1 cellular context compared by ENCODE assay signal in the genomic region with DNA sequence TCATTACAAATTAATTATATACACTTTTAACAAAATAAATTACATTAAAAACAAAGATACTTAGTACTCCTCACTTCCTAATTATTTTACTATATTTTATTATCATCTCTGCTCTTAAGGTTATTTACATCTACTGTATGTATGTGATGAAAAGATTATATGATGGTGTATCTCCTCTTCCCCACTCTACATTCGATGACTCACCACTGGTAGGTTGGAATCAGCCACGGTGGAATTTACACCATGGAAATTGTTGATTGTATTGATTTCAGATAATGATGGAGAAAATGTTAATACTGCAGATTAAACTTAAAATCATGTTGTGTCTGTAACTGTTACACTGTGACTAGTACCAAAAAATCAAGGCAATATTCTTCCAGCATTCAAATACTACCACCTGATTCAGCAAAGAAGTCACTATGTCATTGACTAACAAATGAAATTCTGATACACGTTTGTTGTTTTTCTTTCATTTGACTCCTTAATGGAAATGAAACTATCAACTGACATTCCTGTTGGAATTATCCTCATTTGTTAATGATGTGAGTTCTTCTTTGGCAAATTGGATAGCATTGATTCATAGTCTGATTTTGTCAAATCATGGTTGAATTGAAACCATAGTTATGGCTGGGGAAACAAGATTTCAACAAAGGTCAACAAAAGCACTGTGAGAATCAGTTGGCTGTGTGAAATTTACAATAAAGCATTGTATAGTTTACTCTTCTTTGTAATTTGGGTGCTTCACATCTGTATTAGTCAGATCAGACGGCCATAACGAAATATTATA.
TF ChIP-seq lines count a peak whose summit lies in the region.

No MANE protein-coding gene starts in this region.

TF ChIP-seq in K562, 482 proteins besides CTCF, POLR2A, EP300 and RAD21 (continued from another document and continues in another):
- TF ChIP-seq POLR2AphosphoS5 (IDR thresholded peaks at IDR 0.05; ENCODE audit: control insufficient read depth, insufficient read depth, low read depth, low read length), result no peak
- TF ChIP-seq EHMT2 (IDR thresholded peaks at IDR 0.05), result peak; percentile 50; the same call in 1 of the 2 replicates
- TF ChIP-seq HNRNPLL (IDR thresholded peaks at IDR 0.05; ENCODE audit: low read depth, low read length, poor library complexity, severe bottlenecking), result no peak
- TF ChIP-seq BCOR (IDR thresholded peaks at IDR 0.05), result no peak
- TF ChIP-seq PTTG1 (tag; IDR thresholded peaks at IDR 0.05; ENCODE audit: low read depth), result no peak
- no peak for TF ChIP-seq NR2C1 (IDR thresholded peaks at IDR 0.05)
- no peak for TF ChIP-seq NR2C1 (tag; IDR thresholded peaks at IDR 0.05)
- TF ChIP-seq KLF1 (tag; IDR thresholded peaks at IDR 0.05), result no peak
- no peak for TF ChIP-seq FOXJ2 (tag; IDR thresholded peaks at IDR 0.05)
- TF ChIP-seq RFX5 (IDR thresholded peaks at IDR 0.05; ENCODE audit: low read depth, low read length), result no peak
- no peak for TF ChIP-seq NFXL1 (CRISPR knock-in tag; IDR thresholded peaks at IDR 0.05)
- no peak for TF ChIP-seq RHOXF2B (CRISPR knock-in tag; conservative IDR thresholded peaks at IDR 0.05)
- no peak for TF ChIP-seq SNIP1 (IDR thresholded peaks at IDR 0.05; ENCODE audit: low read depth)
- TF ChIP-seq THRAP3 (IDR thresholded peaks at IDR 0.05; ENCODE audit: borderline replicate concordance), result no peak
- TF ChIP-seq RBM17 (IDR thresholded peaks at IDR 0.05; ENCODE audit: borderline replicate concordance, low read depth, low read length), result no peak
- TF ChIP-seq, protein P1, sequence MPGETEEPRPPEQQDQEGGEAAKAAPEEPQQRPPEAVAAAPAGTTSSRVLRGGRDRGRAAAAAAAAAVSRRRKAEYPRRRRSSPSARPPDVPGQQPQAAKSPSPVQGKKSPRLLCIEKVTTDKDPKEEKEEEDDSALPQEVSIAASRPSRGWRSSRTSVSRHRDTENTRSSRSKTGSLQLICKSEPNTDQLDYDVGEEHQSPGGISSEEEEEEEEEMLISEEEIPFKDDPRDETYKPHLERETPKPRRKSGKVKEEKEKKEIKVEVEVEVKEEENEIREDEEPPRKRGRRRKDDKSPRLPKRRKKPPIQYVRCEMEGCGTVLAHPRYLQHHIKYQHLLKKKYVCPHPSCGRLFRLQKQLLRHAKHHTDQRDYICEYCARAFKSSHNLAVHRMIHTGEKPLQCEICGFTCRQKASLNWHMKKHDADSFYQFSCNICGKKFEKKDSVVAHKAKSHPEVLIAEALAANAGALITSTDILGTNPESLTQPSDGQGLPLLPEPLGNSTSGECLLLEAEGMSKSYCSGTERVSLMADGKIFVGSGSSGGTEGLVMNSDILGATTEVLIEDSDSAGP (CRISPR knock-in tag; IDR thresholded peaks at IDR 0.05), result no peak
- TF ChIP-seq XRCC5 (IDR thresholded peaks at IDR 0.05; ENCODE audit: low read depth, low read length), result no peak
- TF ChIP-seq, protein P2, sequence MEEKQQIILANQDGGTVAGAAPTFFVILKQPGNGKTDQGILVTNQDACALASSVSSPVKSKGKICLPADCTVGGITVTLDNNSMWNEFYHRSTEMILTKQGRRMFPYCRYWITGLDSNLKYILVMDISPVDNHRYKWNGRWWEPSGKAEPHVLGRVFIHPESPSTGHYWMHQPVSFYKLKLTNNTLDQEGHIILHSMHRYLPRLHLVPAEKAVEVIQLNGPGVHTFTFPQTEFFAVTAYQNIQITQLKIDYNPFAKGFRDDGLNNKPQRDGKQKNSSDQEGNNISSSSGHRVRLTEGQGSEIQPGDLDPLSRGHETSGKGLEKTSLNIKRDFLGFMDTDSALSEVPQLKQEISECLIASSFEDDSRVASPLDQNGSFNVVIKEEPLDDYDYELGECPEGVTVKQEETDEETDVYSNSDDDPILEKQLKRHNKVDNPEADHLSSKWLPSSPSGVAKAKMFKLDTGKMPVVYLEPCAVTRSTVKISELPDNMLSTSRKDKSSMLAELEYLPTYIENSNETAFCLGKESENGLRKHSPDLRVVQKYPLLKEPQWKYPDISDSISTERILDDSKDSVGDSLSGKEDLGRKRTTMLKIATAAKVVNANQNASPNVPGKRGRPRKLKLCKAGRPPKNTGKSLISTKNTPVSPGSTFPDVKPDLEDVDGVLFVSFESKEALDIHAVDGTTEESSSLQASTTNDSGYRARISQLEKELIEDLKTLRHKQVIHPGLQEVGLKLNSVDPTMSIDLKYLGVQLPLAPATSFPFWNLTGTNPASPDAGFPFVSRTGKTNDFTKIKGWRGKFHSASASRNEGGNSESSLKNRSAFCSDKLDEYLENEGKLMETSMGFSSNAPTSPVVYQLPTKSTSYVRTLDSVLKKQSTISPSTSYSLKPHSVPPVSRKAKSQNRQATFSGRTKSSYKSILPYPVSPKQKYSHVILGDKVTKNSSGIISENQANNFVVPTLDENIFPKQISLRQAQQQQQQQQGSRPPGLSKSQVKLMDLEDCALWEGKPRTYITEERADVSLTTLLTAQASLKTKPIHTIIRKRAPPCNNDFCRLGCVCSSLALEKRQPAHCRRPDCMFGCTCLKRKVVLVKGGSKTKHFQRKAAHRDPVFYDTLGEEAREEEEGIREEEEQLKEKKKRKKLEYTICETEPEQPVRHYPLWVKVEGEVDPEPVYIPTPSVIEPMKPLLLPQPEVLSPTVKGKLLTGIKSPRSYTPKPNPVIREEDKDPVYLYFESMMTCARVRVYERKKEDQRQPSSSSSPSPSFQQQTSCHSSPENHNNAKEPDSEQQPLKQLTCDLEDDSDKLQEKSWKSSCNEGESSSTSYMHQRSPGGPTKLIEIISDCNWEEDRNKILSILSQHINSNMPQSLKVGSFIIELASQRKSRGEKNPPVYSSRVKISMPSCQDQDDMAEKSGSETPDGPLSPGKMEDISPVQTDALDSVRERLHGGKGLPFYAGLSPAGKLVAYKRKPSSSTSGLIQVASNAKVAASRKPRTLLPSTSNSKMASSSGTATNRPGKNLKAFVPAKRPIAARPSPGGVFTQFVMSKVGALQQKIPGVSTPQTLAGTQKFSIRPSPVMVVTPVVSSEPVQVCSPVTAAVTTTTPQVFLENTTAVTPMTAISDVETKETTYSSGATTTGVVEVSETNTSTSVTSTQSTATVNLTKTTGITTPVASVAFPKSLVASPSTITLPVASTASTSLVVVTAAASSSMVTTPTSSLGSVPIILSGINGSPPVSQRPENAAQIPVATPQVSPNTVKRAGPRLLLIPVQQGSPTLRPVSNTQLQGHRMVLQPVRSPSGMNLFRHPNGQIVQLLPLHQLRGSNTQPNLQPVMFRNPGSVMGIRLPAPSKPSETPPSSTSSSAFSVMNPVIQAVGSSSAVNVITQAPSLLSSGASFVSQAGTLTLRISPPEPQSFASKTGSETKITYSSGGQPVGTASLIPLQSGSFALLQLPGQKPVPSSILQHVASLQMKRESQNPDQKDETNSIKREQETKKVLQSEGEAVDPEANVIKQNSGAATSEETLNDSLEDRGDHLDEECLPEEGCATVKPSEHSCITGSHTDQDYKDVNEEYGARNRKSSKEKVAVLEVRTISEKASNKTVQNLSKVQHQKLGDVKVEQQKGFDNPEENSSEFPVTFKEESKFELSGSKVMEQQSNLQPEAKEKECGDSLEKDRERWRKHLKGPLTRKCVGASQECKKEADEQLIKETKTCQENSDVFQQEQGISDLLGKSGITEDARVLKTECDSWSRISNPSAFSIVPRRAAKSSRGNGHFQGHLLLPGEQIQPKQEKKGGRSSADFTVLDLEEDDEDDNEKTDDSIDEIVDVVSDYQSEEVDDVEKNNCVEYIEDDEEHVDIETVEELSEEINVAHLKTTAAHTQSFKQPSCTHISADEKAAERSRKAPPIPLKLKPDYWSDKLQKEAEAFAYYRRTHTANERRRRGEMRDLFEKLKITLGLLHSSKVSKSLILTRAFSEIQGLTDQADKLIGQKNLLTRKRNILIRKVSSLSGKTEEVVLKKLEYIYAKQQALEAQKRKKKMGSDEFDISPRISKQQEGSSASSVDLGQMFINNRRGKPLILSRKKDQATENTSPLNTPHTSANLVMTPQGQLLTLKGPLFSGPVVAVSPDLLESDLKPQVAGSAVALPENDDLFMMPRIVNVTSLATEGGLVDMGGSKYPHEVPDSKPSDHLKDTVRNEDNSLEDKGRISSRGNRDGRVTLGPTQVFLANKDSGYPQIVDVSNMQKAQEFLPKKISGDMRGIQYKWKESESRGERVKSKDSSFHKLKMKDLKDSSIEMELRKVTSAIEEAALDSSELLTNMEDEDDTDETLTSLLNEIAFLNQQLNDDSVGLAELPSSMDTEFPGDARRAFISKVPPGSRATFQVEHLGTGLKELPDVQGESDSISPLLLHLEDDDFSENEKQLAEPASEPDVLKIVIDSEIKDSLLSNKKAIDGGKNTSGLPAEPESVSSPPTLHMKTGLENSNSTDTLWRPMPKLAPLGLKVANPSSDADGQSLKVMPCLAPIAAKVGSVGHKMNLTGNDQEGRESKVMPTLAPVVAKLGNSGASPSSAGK (IDR thresholded peaks at IDR 0.05), result no peak
- no peak for TF ChIP-seq PRMT5 (CRISPR knock-in tag; IDR thresholded peaks at IDR 0.05)
- TF ChIP-seq U2AF1 (optimal IDR thresholded peaks at IDR 0.05; ENCODE audit: low read depth, low read length), result no peak
- no peak for TF ChIP-seq POLR3A (IDR thresholded peaks at IDR 0.05; ENCODE audit: borderline replicate concordance, extremely low read depth, insufficient read depth, insufficient read length)
- no peak for TF ChIP-seq ZFP30 (CRISPR knock-in tag; IDR thresholded peaks at IDR 0.05; ENCODE audit: borderline replicate concordance)
- TF ChIP-seq, protein P3, sequence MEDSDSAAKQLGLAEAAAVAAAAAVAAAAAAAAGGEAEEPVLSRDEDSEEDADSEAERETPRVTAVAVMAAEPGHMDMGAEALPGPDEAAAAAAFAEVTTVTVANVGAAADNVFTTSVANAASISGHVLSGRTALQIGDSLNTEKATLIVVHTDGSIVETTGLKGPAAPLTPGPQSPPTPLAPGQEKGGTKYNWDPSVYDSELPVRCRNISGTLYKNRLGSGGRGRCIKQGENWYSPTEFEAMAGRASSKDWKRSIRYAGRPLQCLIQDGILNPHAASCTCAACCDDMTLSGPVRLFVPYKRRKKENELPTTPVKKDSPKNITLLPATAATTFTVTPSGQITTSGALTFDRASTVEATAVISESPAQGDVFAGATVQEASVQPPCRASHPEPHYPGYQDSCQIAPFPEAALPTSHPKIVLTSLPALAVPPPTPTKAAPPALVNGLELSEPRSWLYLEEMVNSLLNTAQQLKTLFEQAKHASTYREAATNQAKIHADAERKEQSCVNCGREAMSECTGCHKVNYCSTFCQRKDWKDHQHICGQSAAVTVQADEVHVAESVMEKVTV (CRISPR knock-in tag; IDR thresholded peaks at IDR 0.05), result no peak
- TF ChIP-seq, protein P4, sequence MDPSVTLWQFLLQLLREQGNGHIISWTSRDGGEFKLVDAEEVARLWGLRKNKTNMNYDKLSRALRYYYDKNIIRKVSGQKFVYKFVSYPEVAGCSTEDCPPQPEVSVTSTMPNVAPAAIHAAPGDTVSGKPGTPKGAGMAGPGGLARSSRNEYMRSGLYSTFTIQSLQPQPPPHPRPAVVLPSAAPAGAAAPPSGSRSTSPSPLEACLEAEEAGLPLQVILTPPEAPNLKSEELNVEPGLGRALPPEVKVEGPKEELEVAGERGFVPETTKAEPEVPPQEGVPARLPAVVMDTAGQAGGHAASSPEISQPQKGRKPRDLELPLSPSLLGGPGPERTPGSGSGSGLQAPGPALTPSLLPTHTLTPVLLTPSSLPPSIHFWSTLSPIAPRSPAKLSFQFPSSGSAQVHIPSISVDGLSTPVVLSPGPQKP (CRISPR knock-in tag; IDR thresholded peaks at IDR 0.05), result no peak
- TF ChIP-seq, protein P5, sequence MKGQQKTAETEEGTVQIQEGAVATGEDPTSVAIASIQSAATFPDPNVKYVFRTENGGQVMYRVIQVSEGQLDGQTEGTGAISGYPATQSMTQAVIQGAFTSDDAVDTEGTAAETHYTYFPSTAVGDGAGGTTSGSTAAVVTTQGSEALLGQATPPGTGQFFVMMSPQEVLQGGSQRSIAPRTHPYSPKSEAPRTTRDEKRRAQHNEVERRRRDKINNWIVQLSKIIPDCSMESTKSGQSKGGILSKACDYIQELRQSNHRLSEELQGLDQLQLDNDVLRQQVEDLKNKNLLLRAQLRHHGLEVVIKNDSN (CRISPR knock-in tag; IDR thresholded peaks at IDR 0.05), result no peak
- no peak for TF ChIP-seq LEF1 (IDR thresholded peaks at IDR 0.05)
- TF ChIP-seq, protein P6, sequence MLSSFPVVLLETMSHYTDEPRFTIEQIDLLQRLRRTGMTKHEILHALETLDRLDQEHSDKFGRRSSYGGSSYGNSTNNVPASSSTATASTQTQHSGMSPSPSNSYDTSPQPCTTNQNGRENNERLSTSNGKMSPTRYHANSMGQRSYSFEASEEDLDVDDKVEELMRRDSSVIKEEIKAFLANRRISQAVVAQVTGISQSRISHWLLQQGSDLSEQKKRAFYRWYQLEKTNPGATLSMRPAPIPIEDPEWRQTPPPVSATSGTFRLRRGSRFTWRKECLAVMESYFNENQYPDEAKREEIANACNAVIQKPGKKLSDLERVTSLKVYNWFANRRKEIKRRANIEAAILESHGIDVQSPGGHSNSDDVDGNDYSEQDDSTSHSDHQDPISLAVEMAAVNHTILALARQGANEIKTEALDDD (IDR thresholded peaks at IDR 0.05), result no peak
- no peak for TF ChIP-seq RAD51 (IDR thresholded peaks at IDR 0.05; ENCODE audit: borderline replicate concordance, low read depth)
- TF ChIP-seq JUN (IDR thresholded peaks at IDR 0.05; ENCODE audit: borderline replicate concordance, low read depth, low read length), result peak; percentile 47; the same call in 1 of the 2 replicates
- no peak for TF ChIP-seq JUN (CRISPR knock-in tag; IDR thresholded peaks at IDR 0.05; ENCODE audit: borderline replicate concordance)
- peak; percentile 54 for TF ChIP-seq ARID1B (IDR thresholded peaks at IDR 0.05)
- no peak for TF ChIP-seq ZNF253 (CRISPR knock-in tag; conservative IDR thresholded peaks at IDR 0.05)
- TF ChIP-seq TOE1 (IDR thresholded peaks at IDR 0.05; ENCODE audit: borderline replicate concordance), result no peak
- TF ChIP-seq TOE1 (CRISPR knock-in tag; IDR thresholded peaks at IDR 0.05; ENCODE audit: borderline replicate concordance, low read depth), result no peak
- TF ChIP-seq MXI1 (IDR thresholded peaks at IDR 0.05; ENCODE audit: low read depth, low read length), result no peak
- no peak for TF ChIP-seq ATF7 (IDR thresholded peaks at IDR 0.05)
- no peak for TF ChIP-seq ZSCAN29 (IDR thresholded peaks at IDR 0.05)
- TF ChIP-seq, protein P7, sequence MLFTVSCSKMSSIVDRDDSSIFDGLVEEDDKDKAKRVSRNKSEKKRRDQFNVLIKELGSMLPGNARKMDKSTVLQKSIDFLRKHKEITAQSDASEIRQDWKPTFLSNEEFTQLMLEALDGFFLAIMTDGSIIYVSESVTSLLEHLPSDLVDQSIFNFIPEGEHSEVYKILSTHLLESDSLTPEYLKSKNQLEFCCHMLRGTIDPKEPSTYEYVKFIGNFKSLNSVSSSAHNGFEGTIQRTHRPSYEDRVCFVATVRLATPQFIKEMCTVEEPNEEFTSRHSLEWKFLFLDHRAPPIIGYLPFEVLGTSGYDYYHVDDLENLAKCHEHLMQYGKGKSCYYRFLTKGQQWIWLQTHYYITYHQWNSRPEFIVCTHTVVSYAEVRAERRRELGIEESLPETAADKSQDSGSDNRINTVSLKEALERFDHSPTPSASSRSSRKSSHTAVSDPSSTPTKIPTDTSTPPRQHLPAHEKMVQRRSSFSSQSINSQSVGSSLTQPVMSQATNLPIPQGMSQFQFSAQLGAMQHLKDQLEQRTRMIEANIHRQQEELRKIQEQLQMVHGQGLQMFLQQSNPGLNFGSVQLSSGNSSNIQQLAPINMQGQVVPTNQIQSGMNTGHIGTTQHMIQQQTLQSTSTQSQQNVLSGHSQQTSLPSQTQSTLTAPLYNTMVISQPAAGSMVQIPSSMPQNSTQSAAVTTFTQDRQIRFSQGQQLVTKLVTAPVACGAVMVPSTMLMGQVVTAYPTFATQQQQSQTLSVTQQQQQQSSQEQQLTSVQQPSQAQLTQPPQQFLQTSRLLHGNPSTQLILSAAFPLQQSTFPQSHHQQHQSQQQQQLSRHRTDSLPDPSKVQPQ (CRISPR knock-in tag; IDR thresholded peaks at IDR 0.05; ENCODE audit: borderline replicate concordance), result no peak
- no peak for TF ChIP-seq ZNF140 (CRISPR knock-in tag; IDR thresholded peaks at IDR 0.05)
- no peak for TF ChIP-seq GATAD2A (IDR thresholded peaks at IDR 0.05)
- no peak for TF ChIP-seq ZBTB8A (IDR thresholded peaks at IDR 0.05; ENCODE audit: partially characterized antibody)
